Comparison of ENCODE assay signal across 1 cellular context in genomic region chr9:95736370-95736769, GRCh38.
TF ChIP-seq lines count a peak whose summit lies in the region.

No MANE protein-coding gene starts in this region.

TF ChIP-seq in H1, 55 proteins besides CTCF, POLR2A, EP300 and RAD21:
- TF ChIP-seq HDAC6 (IDR thresholded peaks at IDR 0.05; ENCODE audit: low read depth, low read length) (no peak), CREB1 (IDR thresholded peaks at IDR 0.05) (no peak), CBX5 (IDR thresholded peaks at IDR 0.05; ENCODE audit: low read depth, low read length) (no peak), POLR2AphosphoS5 (IDR thresholded peaks at IDR 0.05; ENCODE audit: low read depth, low read length) (no peak), KDM4A (IDR thresholded peaks at IDR 0.05; ENCODE audit: low read depth, low read length, severe bottlenecking) (no peak), TEAD4 (IDR thresholded peaks at IDR 0.05; ENCODE audit: low read depth, low read length) (no peak), ASH2L (IDR thresholded peaks at IDR 0.05; ENCODE audit: low read length) (no peak), USF2 (IDR thresholded peaks at IDR 0.05; ENCODE audit: low read length) (no peak), EGR1 (IDR thresholded peaks at IDR 0.05; ENCODE audit: borderline replicate concordance, low read depth, low read length) (no peak), KDM5A (IDR thresholded peaks at IDR 0.05; ENCODE audit: low read length) (no peak)
